1 cellular context compared by ENCODE assay signal in genomic region chr3:69435274-69436262, GRCh38.
TF ChIP-seq lines count a peak whose summit lies in the region.

No MANE protein-coding gene starts in this region.

TF ChIP-seq in GM12878, 131 proteins besides CTCF, POLR2A, EP300 and RAD21 (continued from another document and continues in another):
- TF ChIP-seq ATF2 (IDR thresholded peaks at IDR 0.05; ENCODE audit: low read length) = peak; percentile 83
- peak; percentile 81 for TF ChIP-seq IKZF1 (conservative IDR thresholded peaks at IDR 0.05)
- no peak for TF ChIP-seq KLF5 (IDR thresholded peaks at IDR 0.05; ENCODE audit: partially characterized antibody)
- TF ChIP-seq MLLT1 (IDR thresholded peaks at IDR 0.05) = no peak
- TF ChIP-seq ZSCAN29 (IDR thresholded peaks at IDR 0.05) = no peak
- TF ChIP-seq STAT1 (conservative IDR thresholded peaks at IDR 0.05) = no peak
- no peak for TF ChIP-seq CHD2 (IDR thresholded peaks at IDR 0.05; ENCODE audit: borderline replicate concordance, low read depth, low read length)
- no peak for TF ChIP-seq SRF (IDR thresholded peaks at IDR 0.05; ENCODE audit: low read depth in 2 of 2, low read length in 2 of 2)
- TF ChIP-seq ASH2L (IDR thresholded peaks at IDR 0.05; ENCODE audit: borderline replicate concordance, low read depth) = no peak
- TF ChIP-seq CEBPZ (IDR thresholded peaks at IDR 0.05; ENCODE audit: low read depth, low read length) = no peak
- no peak for TF ChIP-seq POLR2AphosphoS5 (IDR thresholded peaks at IDR 0.05; ENCODE audit: low read length)
- no peak for TF ChIP-seq NR2C2 (IDR thresholded peaks at IDR 0.05; ENCODE audit: borderline replicate concordance, control insufficient read depth, insufficient read length, low read depth)
- TF ChIP-seq, protein P1, sequence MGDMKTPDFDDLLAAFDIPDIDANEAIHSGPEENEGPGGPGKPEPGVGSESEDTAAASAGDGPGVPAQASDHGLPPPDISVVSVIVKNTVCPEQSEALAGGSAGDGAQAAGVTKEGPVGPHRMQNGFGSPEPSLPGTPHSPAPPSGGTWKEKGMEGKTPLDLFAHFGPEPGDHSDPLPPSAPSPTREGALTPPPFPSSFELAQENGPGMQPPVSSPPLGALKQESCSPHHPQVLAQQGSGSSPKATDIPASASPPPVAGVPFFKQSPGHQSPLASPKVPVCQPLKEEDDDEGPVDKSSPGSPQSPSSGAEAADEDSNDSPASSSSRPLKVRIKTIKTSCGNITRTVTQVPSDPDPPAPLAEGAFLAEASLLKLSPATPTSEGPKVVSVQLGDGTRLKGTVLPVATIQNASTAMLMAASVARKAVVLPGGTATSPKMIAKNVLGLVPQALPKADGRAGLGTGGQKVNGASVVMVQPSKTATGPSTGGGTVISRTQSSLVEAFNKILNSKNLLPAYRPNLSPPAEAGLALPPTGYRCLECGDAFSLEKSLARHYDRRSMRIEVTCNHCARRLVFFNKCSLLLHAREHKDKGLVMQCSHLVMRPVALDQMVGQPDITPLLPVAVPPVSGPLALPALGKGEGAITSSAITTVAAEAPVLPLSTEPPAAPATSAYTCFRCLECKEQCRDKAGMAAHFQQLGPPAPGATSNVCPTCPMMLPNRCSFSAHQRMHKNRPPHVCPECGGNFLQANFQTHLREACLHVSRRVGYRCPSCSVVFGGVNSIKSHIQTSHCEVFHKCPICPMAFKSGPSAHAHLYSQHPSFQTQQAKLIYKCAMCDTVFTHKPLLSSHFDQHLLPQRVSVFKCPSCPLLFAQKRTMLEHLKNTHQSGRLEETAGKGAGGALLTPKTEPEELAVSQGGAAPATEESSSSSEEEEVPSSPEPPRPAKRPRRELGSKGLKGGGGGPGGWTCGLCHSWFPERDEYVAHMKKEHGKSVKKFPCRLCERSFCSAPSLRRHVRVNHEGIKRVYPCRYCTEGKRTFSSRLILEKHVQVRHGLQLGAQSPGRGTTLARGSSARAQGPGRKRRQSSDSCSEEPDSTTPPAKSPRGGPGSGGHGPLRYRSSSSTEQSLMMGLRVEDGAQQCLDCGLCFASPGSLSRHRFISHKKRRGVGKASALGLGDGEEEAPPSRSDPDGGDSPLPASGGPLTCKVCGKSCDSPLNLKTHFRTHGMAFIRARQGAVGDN (IDR thresholded peaks at IDR 0.05) = no peak
- TF ChIP-seq ZZZ3 (IDR thresholded peaks at IDR 0.05; ENCODE audit: control insufficient read depth, insufficient read length, low read depth) = no peak
- TF ChIP-seq ZBTB40 (IDR thresholded peaks at IDR 0.05; ENCODE audit: borderline replicate concordance) = peak; percentile 94
- TF ChIP-seq, protein P2, sequence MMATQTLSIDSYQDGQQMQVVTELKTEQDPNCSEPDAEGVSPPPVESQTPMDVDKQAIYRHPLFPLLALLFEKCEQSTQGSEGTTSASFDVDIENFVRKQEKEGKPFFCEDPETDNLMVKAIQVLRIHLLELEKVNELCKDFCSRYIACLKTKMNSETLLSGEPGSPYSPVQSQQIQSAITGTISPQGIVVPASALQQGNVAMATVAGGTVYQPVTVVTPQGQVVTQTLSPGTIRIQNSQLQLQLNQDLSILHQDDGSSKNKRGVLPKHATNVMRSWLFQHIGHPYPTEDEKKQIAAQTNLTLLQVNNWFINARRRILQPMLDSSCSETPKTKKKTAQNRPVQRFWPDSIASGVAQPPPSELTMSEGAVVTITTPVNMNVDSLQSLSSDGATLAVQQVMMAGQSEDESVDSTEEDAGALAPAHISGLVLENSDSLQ (IDR thresholded peaks at IDR 0.05) = no peak
- TF ChIP-seq SMAD1 (IDR thresholded peaks at IDR 0.05; ENCODE audit: low read depth, partially characterized antibody) = peak; percentile 30
- no peak for TF ChIP-seq ZNF207 (IDR thresholded peaks at IDR 0.05; ENCODE audit: borderline replicate concordance)
- TF ChIP-seq CBX5 (IDR thresholded peaks at IDR 0.05; ENCODE audit: low read depth) = no peak
- TF ChIP-seq SMAD5 (IDR thresholded peaks at IDR 0.05; ENCODE audit: low read depth) = no peak
- TF ChIP-seq ZNF592 (IDR thresholded peaks at IDR 0.05) = no peak
- no peak for TF ChIP-seq NBN (IDR thresholded peaks at IDR 0.05)
- TF ChIP-seq WRNIP1 (IDR thresholded peaks at IDR 0.05; ENCODE audit: borderline replicate concordance, low read depth, low read length) = no peak
- no peak for TF ChIP-seq SUZ12 (IDR thresholded peaks at IDR 0.05; ENCODE audit: unreplicated experiment)
- TF ChIP-seq, protein P3, sequence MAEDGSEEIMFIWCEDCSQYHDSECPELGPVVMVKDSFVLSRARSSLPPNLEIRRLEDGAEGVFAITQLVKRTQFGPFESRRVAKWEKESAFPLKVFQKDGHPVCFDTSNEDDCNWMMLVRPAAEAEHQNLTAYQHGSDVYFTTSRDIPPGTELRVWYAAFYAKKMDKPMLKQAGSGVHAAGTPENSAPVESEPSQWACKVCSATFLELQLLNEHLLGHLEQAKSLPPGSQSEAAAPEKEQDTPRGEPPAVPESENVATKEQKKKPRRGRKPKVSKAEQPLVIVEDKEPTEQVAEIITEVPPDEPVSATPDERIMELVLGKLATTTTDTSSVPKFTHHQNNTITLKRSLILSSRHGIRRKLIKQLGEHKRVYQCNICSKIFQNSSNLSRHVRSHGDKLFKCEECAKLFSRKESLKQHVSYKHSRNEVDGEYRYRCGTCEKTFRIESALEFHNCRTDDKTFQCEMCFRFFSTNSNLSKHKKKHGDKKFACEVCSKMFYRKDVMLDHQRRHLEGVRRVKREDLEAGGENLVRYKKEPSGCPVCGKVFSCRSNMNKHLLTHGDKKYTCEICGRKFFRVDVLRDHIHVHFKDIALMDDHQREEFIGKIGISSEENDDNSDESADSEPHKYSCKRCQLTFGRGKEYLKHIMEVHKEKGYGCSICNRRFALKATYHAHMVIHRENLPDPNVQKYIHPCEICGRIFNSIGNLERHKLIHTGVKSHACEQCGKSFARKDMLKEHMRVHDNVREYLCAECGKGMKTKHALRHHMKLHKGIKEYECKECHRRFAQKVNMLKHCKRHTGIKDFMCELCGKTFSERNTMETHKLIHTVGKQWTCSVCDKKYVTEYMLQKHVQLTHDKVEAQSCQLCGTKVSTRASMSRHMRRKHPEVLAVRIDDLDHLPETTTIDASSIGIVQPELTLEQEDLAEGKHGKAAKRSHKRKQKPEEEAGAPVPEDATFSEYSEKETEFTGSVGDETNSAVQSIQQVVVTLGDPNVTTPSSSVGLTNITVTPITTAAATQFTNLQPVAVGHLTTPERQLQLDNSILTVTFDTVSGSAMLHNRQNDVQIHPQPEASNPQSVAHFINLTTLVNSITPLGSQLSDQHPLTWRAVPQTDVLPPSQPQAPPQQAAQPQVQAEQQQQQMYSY (CRISPR knock-in tag; IDR thresholded peaks at IDR 0.05) = no peak
- TF ChIP-seq MXI1 (IDR thresholded peaks at IDR 0.05; ENCODE audit: low read depth, low read length) = no peak
- TF ChIP-seq CBX3 (IDR thresholded peaks at IDR 0.05; ENCODE audit: borderline replicate concordance, low read depth) = no peak
